ENCODE assay signal across 20 cellular contexts in the genomic region with DNA sequence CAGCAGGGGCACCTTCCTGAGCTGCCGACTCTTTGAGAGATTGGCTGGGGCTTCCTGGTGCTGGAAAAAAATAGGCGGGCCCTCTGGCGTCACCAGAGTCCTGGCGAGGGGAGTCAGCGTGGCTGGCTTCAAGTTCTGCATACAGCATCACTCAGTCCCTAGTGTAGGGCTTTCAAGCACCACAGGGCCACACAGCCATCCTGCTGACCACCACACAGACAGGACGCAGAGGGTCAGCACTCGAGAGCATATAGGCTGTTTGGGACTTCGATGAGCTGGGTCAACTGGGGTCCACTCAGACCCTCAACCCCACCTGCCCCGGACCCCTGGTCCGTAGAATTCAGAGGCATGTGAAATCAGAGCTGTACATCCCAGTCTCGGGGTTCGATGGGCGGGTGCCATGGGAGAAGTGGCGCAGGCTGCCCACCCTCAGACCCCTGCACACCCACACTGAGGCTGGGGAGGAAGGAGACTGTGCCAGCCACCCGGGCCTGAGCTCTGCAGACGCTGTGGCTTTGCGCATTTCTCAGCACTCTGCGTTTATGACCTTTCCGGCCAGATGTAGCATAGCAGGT.
"Had no signal": no experiment of that assay in that cellular context is flagged by ENCODE, and none has a peak within 500 bp of the region (broad histone marks: within the 10 kb centered on the region; RNA-seq: fewer than 3 reads in every experiment).

No MANE protein-coding gene starts in this region.

- DNase-seq: Kasumi-1, MM.1S, NCI-H1092 treated with DMSO at 0.1 percent for 48 hours, NCI-H1436, NCI-H187, NCI-H2029, NCI-H2081 treated with DMSO at 0.1 percent for 48 hours, NCI-H2171, NCI-H226, NCI-H446, NCI-H510A, NCI-H524 treated with DMSO at 0.1 percent for 48 hours, NCI-H69, NCI-H774, RPMI8226, SHP77 had no signal

- H3K4me3 ChIP-seq: K562 had no signal

- H3K9ac ChIP-seq: KMS-11 had no signal

- H3K4me2 ChIP-seq: KMS-11 had no signal

- ATAC-seq: K562, SK-N-SH treated with all-trans-retinoic acid at 6 μM for 48 hours had no signal

- FAIRE-seq: K562, RCC 7860 had no signal

- H3K27ac ChIP-seq: KMS-11 had no signal
